ENCODE assay signal across 27 cellular contexts in the genomic region with DNA sequence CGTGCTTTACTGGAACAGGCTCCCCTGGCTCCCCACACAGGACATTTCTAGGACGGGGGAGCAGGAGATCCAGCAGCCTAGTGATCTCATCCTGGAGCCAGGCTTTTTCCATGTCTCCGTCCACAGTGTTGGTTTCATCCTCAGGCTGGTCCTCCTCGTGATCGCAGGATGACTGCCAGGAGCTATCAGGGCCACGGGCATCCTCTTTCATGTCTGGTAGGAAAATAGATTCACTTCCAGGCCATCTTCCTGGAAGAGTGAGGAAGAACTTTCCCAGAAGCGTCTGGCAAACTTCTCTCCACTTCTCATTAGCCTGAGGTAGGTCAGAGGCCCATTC. TPM values are rescaled to one million over a fixed set of nuclear protein-coding genes. Genes with fewer than 3 reads are reported as not detected.
DNase-seq lines count a peak whose midpoint lies in the region; ATAC-seq and TF ChIP-seq lines count a peak whose summit lies in the region.
"Had no signal": no experiment of that assay in that cellular context is flagged by ENCODE, and none has a peak within 500 bp of the region (broad histone marks: within the 10 kb centered on the region; RNA-seq: fewer than 3 reads in every experiment).

No MANE protein-coding gene starts in this region.

- DNase-seq in CD14-positive monocyte (ENCODE audit: low spot score) = peak; percentile 21
- DNase-seq in hepatocyte (ENCODE audit: low spot score) = peak; percentile 42
- peak; percentile 54 to 59 for DNase-seq in psoas muscle
- no peak for DNase-seq in transverse colon
- DNase-seq in PC-9 = no peak
- DNase-seq in naive thymus-derived CD4-positive, alpha-beta T cell = no peak
- DNase-seq: Calu3; CD8-positive, alpha-beta memory T cell; DMS79 treated with DMSO at 0.1 percent for 48 hours; GF-D8; HCEC 1CT; MM.1S; NCI-H1048; NCI-H1417; NCI-H1694; NCI-H2081; NCI-H226; NCI-H510A; NCI-H69; SHP77 treated with DMSO at 0.1 percent for 48 hours had no signal

- H2AFZ ChIP-seq in hepatocyte (no peak overlapping the region), PC-9 (no peak overlapping the region)

- H4K20me1 ChIP-seq in hepatocyte (ENCODE audit: insufficient read depth, poor library complexity, severe bottlenecking) (no peaks in the 10 kb centered on the region), PC-9 (ENCODE audit: insufficient read depth) (no peaks in the 10 kb centered on the region)

- H3F3A ChIP-seq in PC-9 (ENCODE audit: insufficient read depth, low read depth) = peaks cover 16% of the 10 kb centered on the region

- H3K4me1 ChIP-seq in hepatocyte (ENCODE audit: insufficient read depth) = peaks cover 7% of the 10 kb centered on the region
- H3K4me1 ChIP-seq in psoas muscle = no peaks in the 10 kb centered on the region
- peaks cover 0 to 42% (median 13%) of the 10 kb centered on the region in 4 donors for H3K4me1 ChIP-seq in transverse colon
- no peaks in the 10 kb centered on the region for H3K4me1 ChIP-seq in gastroesophageal sphincter
- peaks cover 21% of the 10 kb centered on the region for H3K4me1 ChIP-seq in PC-9 (replicated peaks; ENCODE audit: insufficient read depth)
- H3K4me1 ChIP-seq in naive thymus-derived CD4-positive, alpha-beta T cell (ENCODE audit: control insufficient read depth in 2 of 2, insufficient read depth in 2 of 2, low read length in 2 of 2) = peaks cover 6% of the 10 kb centered on the region in 2 donors

- TF ChIP-seq CTCF in CD14-positive monocyte (IDR thresholded peaks at IDR 0.05) (no peak), hepatocyte (IDR thresholded peaks at IDR 0.05; ENCODE audit: poor library complexity) (no peak), psoas muscle (IDR thresholded peaks at IDR 0.05) (no peak), transverse colon (IDR thresholded peaks at IDR 0.05) (no peak), gastroesophageal sphincter (IDR thresholded peaks at IDR 0.05) (no peak), PC-9 (conservative IDR thresholded peaks at IDR 0.05) (no peak)

- H3K36me3 ChIP-seq in hepatocyte (replicated peaks; ENCODE audit: insufficient read depth, low read depth) (no peaks in the 10 kb centered on the region), psoas muscle (ENCODE audit: insufficient read depth in 1 of 2, low read depth in 1 of 2) (no peaks in the 10 kb centered on the region), transverse colon (no peaks in the 10 kb centered on the region), gastroesophageal sphincter (no peaks in the 10 kb centered on the region), PC-9 (ENCODE audit: low read depth) (no peaks in the 10 kb centered on the region)
- H3K36me3 ChIP-seq in naive thymus-derived CD4-positive, alpha-beta T cell (ENCODE audit: control insufficient read depth in 2 of 3, insufficient read depth in 3 of 3, low read length in 3 of 3) = no peaks in the 10 kb centered on the region
- H3K36me3 ChIP-seq: Peyer's patch had no signal

- H3K27me3 ChIP-seq in hepatocyte = no peaks in the 10 kb centered on the region
- H3K27me3 ChIP-seq in psoas muscle (ENCODE audit: insufficient read depth in 3 of 3, low read length in 2 of 3) = no peaks in the 10 kb centered on the region
- no peaks in the 10 kb centered on the region for H3K27me3 ChIP-seq in transverse colon
- H3K27me3 ChIP-seq in gastroesophageal sphincter = no peaks in the 10 kb centered on the region
- H3K27me3 ChIP-seq in PC-9 (ENCODE audit: insufficient read depth, low read depth) = no peaks in the 10 kb centered on the region
- no peaks in the 10 kb centered on the region for H3K27me3 ChIP-seq in naive thymus-derived CD4-positive, alpha-beta T cell (ENCODE audit: control insufficient read depth in 2 of 2, insufficient read depth in 2 of 2, low read length in 2 of 2)
- H3K27me3 ChIP-seq: Peyer's patch had no signal

- peaks cover 13 to 15% (median 14%) of the 10 kb centered on the region in 3 donors for H3K27me3 Mint-ChIP-seq in CD14-positive monocyte (ENCODE audit: low read depth in 3 of 3)
- H3K27me3 Mint-ChIP-seq in naive thymus-derived CD4-positive, alpha-beta T cell = peaks cover 7 to 34% (median 16%) of the 10 kb centered on the region in 5 donors

- H3K9me2 ChIP-seq in hepatocyte (replicated peaks; ENCODE audit: insufficient read depth) (no peaks in the 10 kb centered on the region), PC-9 (ENCODE audit: insufficient read depth) (no peaks in the 10 kb centered on the region)

- peak overlapping the region; percentile 66 for H3K27ac ChIP-seq in hepatocyte
- peak overlapping the region; percentile 13 for H3K27ac ChIP-seq in psoas muscle
- peak overlapping the region in 3 of 4 donors; percentile 25 to 56 (median 36) for H3K27ac ChIP-seq in transverse colon
- no peak overlapping the region for H3K27ac ChIP-seq in gastroesophageal sphincter
- no peak overlapping the region for H3K27ac ChIP-seq in PC-9
- H3K27ac ChIP-seq in naive thymus-derived CD4-positive, alpha-beta T cell (ENCODE audit: low read depth, low read length) = no peak overlapping the region
- H3K27ac ChIP-seq: C4-2B, KMS-11, SK-N-MC had no signal

- CTCF ChIA-PET in PC-9 (lab: Charles Lee) = no interaction called here
- CTCF ChIA-PET in naive thymus-derived CD4-positive, alpha-beta T cell (lab: Charles Lee) = no interaction called here

- H3K79me2 ChIP-seq in hepatocyte = no peaks in the 10 kb centered on the region
- no peaks in the 10 kb centered on the region for H3K79me2 ChIP-seq in PC-9 (ENCODE audit: low read depth)

- 76% methylated on average over 7 of the region's 7 CpGs for WGBS in hepatocyte (ENCODE audit: low lambda C conversion rate, missing lambda C conversion rate)
- 25 to 33% (median 26%) methylated on average over 7 of the region's 7 CpGs for WGBS in psoas muscle, 3 donors
- WGBS in transverse colon (ENCODE audit: low coverage in 1 of 2), 2 donors = 68 to 75% methylated on average over 4 to 7 of the region's 7 CpGs
- 70 to 72% methylated on average over 3 to 4 of the region's 7 CpGs for WGBS in gastroesophageal sphincter (ENCODE audit: low coverage in 1 of 2), 2 donors

- no peaks in the 10 kb centered on the region for H3K9me3 ChIP-seq in hepatocyte (ENCODE audit: low read depth)
- no peaks in the 10 kb centered on the region for H3K9me3 ChIP-seq in psoas muscle
- no peaks in the 10 kb centered on the region for H3K9me3 ChIP-seq in transverse colon
- no peaks in the 10 kb centered on the region for H3K9me3 ChIP-seq in gastroesophageal sphincter
- no peaks in the 10 kb centered on the region for H3K9me3 ChIP-seq in PC-9 (ENCODE audit: insufficient read depth, low read depth)
- no peaks in the 10 kb centered on the region for H3K9me3 ChIP-seq in naive thymus-derived CD4-positive, alpha-beta T cell (ENCODE audit: control insufficient read depth in 2 of 3, low read length in 3 of 3)
- H3K9me3 ChIP-seq: A549, Peyer's patch had no signal

- POLR2A ChIA-PET in PC-9 (lab: Charles Lee; ENCODE audit: unreplicated experiment) = no interaction called here
- POLR2A ChIA-PET in naive thymus-derived CD4-positive, alpha-beta T cell (lab: Charles Lee) = no interaction called here

- peaks cover 0 to 16% of the 10 kb centered on the region in 2 donors for H3K36me3 Mint-ChIP-seq in CD14-positive monocyte
- H3K36me3 Mint-ChIP-seq in naive thymus-derived CD4-positive, alpha-beta T cell = peaks cover 0 to 6% (median 0%) of the 10 kb centered on the region in 5 donors
- H3K36me3 Mint-ChIP-seq: CD8-positive, alpha-beta memory T cell; IgD-negative memory B cell had no signal

- in situ Hi-C loops in transverse colon (cut with MboI; ENCODE audit: low pct_ligation_motif_present in 1 of 4, low pct_unique_long_range_greater_than_20kb in 1 of 4, low sequenced_read_pairs in 3 of 4) = no loop called here

- TF ChIP-seq EP300 in transverse colon (IDR thresholded peaks at IDR 0.05; ENCODE audit: low read depth) = no peak
- TF ChIP-seq EP300 in gastroesophageal sphincter (IDR thresholded peaks at IDR 0.05) = no peak

- intact Hi-C loops in CD14-positive monocyte (cut with micrococcal nuclease) = no loop called here
- intact Hi-C loops in psoas muscle (cut with DNase I) = no loop called here
- intact Hi-C loops in transverse colon (cut with DNase I; ENCODE audit: low total_unique reads) = no loop called here
- intact Hi-C loops in PC-9 (cut with micrococcal nuclease; ENCODE audit: unreplicated experiment) = no loop called here
- intact Hi-C loops in naive thymus-derived CD4-positive, alpha-beta T cell (cut with micrococcal nuclease) = no loop called here

- no TSS peak for BruUV-seq in PC-9 (replicated peaks; lab: Mats Ljungman, UMichigan)

- H3K4me1 Mint-ChIP-seq in CD14-positive monocyte = peaks cover 60% of the 10 kb centered on the region
- H3K4me1 Mint-ChIP-seq in naive thymus-derived CD4-positive, alpha-beta T cell = peaks cover under 1 to 41% (median 10%) of the 10 kb centered on the region in 7 donors

- peaks cover 0 to 6% (median 0%) of the 10 kb centered on the region in 7 donors for H3K9me3 Mint-ChIP-seq in CD14-positive monocyte
- no peaks in the 10 kb centered on the region for H3K9me3 Mint-ChIP-seq in naive thymus-derived CD4-positive, alpha-beta T cell
- H3K9me3 Mint-ChIP-seq: CD8-positive, alpha-beta memory T cell; IgD-negative memory B cell had no signal

- no peak overlapping the region for H3K4me2 ChIP-seq in hepatocyte
- no peak overlapping the region for H3K4me2 ChIP-seq in PC-9
- H3K4me2 ChIP-seq: A549, KMS-11 had no signal

- TF ChIP-seq POLR2A in transverse colon (IDR thresholded peaks at IDR 0.05) (no peak), gastroesophageal sphincter (IDR thresholded peaks at IDR 0.05) (no peak)

- H3K4me3 Mint-ChIP-seq in CD14-positive monocyte = peak overlapping the region in 1 of 2 donors; percentile 19
- no peak overlapping the region for H3K4me3 Mint-ChIP-seq in naive thymus-derived CD4-positive, alpha-beta T cell
- H3K4me3 Mint-ChIP-seq: CD8-positive, alpha-beta memory T cell; IgD-negative memory B cell had no signal

- H3K4me3 ChIP-seq in hepatocyte = no peak overlapping the region
- no peak overlapping the region for H3K4me3 ChIP-seq in psoas muscle
- no peak overlapping the region for H3K4me3 ChIP-seq in transverse colon
- no peak overlapping the region for H3K4me3 ChIP-seq in gastroesophageal sphincter
- H3K4me3 ChIP-seq in PC-9 = no peak overlapping the region
- no peak overlapping the region for H3K4me3 ChIP-seq in naive thymus-derived CD4-positive, alpha-beta T cell (ENCODE audit: low read length)
- H3K4me3 ChIP-seq: A549, Peyer's patch, SK-N-MC had no signal

- H3K27ac Mint-ChIP-seq in CD14-positive monocyte = peak overlapping the region in 1 of 7 donors; percentile 58
- H3K27ac Mint-ChIP-seq in naive thymus-derived CD4-positive, alpha-beta T cell = no peak overlapping the region

- ATAC-seq in psoas muscle (peak; percentile 71 to 88 (median 79)), gastroesophageal sphincter (no peak)
- ATAC-seq in naive thymus-derived CD4-positive, alpha-beta T cell = no peak
- ATAC-seq: A549 had no signal

RNA-seq across cellular contexts. Expression of gene SLC9A8, which starts 15.4 kb away (rescaled TPM):
- polyA plus RNA-seq in CD14-positive monocyte (1 to 10 TPM; 3.0 to 3.3 TPM), hepatocyte (4.9 and 8.2 TPM in 2 replicates), psoas muscle (10 to 100 TPM in 1 of 3 donors, 1 to 10 TPM in 2; 6.1 to 11.4 (median 6.3) TPM)
- total RNA-seq in hepatocyte (6.7 and 10.4 TPM in 2 replicates), psoas muscle (10 to 100 TPM in 3 of 4 donors, 1 to 10 TPM in 1; 8.2 to 19.4 (median 11.2) TPM), transverse colon (10 to 100 TPM in 3 of 4 donors, 1 to 10 TPM in 1; 9.0 to 31.0 (median 16.6) TPM), gastroesophageal sphincter (1 to 10 TPM; 4.7 to 9.3 (median 7.5) TPM), PC-9 (2021) (12.7 and 21.4 TPM in 2 replicates)
- total RNA-seq in naive thymus-derived CD4-positive, alpha-beta T cell = 10 to 100 TPM; 21.7 to 42.5 (median 25.7) TPM
- polyA plus RNA-seq in naive thymus-derived CD4-positive, alpha-beta T cell = 1 to 10 TPM; 6.2 to 7.2 TPM

Comparison
In these comparisons a context has a peak if more than half of its experiments do, and no peak if none do; other contexts are left out.
1. DNase-seq: peak in CD14-positive monocyte (single experiment), hepatocyte (single experiment) and psoas muscle (2 of 2); none in transverse colon (single experiment), PC-9 (0 of 2) and naive thymus-derived CD4-positive, alpha-beta T cell (0 of 9).
2. H3K27ac ChIP-seq: peak in hepatocyte (single experiment), psoas muscle (single experiment) and transverse colon (3 of 4); none in gastroesophageal sphincter (0 of 4), PC-9 (single experiment) and naive thymus-derived CD4-positive, alpha-beta T cell (single experiment).
3. ATAC-seq: peak in psoas muscle (4 of 4); none in gastroesophageal sphincter (single experiment) and naive thymus-derived CD4-positive, alpha-beta T cell (single experiment).